ENCODE assay signal across 18 cellular contexts in the genomic region with DNA sequence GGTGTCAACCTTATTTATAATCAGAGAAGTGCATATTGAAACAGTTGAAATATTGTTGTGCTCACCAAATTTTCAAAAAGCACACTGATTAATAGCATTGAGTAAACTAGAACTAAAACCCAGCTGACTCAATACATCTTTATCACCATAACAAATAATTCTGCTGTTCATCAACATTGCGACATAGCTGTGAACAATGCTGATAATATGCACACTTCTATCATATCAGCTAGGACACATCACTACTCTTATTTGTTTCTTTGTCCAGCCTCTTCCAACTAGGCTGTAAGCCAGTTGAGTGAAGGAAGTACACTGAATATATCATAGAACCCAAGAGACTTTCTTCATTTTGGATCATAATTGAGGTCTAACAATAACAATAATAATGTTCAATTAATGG.
A peak's percentile ranks its signal among the peaks of the same experiment; 100 is the strongest.
DNase-seq lines count a peak whose midpoint lies in the region; ATAC-seq and TF ChIP-seq lines count a peak whose summit lies in the region.
"Had no signal": no experiment of that assay in that cellular context is flagged by ENCODE, and none has a peak within 500 bp of the region (broad histone marks: within the 10 kb centered on the region; RNA-seq: fewer than 3 reads in every experiment).

No MANE protein-coding gene starts in this region.

- H3K36me3 ChIP-seq in Peyer's patch = no peaks in the 10 kb centered on the region
- H3K36me3 ChIP-seq: MG63, tibial nerve had no signal

- H3K27me3 ChIP-seq in Peyer's patch (no peaks in the 10 kb centered on the region), dorsolateral prefrontal cortex (no peaks in the 10 kb centered on the region)
- H3K27me3 ChIP-seq: MG63, tibial nerve had no signal

- ATAC-seq in GM19035 (IDR thresholded peaks at IDR 0.05; ENCODE audit: unreplicated experiment) = no peak
- ATAC-seq: activated naive CD4-positive, alpha-beta T cell treated with anti-CD3 and anti-CD28 coated beads, Interleukin-2, amount 50 U/mL, for 72 hours; activated T-cell treated with anti-CD3 and anti-CD28 coated beads, Interleukin-2, amount 50 U/mL, for 72 hours; stimulated activated memory B cell treated with anti-CD40 and anti-IgM and Interleukin-4, amounts not matched to agents 10 μg/mL and 1 μg/mL and 100 μg/mL, for 72 hours had no signal

- DNase-seq in GM04504 (ENCODE audit: low read depth) (peak; percentile 26), RWPE1 (ENCODE audit: low spot score) (peak; percentile 31), fibroblast of the conjunctiva (ENCODE audit: low read depth) (peak; percentile 38), skeletal muscle cell (ENCODE audit: low read depth) (peak; percentile 25), Peyer's patch (no peak), dorsolateral prefrontal cortex (no peak)
- DNase-seq: activated CD4-positive, alpha-beta T cell treated with anti-CD3 and anti-CD28 coated beads for 1 hour; activated CD8-positive, alpha-beta memory T cell treated with anti-CD3 and anti-CD28 coated beads for 24 hours; activated T-cell treated with anti-CD3 and anti-CD28 coated beads, Interleukin-2, amount 50 U/mL, for 72 hours; H7; MG63; nucleus accumbens; retina had no signal

- no peaks in the 10 kb centered on the region for H3K4me1 ChIP-seq in Peyer's patch
- H3K4me1 ChIP-seq: tibial nerve had no signal

- H3K27ac ChIP-seq in RWPE1 = no peak overlapping the region
- no peak overlapping the region for H3K27ac ChIP-seq in Peyer's patch
- no peak overlapping the region for H3K27ac ChIP-seq in dorsolateral prefrontal cortex
- H3K27ac ChIP-seq: coronary artery, tibial nerve had no signal

- CTCF ChIA-PET in RWPE1 (lab: Yijun Ruan, JAX) = interaction anchor here (1.1 kb wide), 1 partner anchor 12 kb away, joined by 4 read pairs; no protein-coding TSS in a partner anchor

- intact Hi-C loops in dorsolateral prefrontal cortex (cut with DNase I) = no loop called here

- no peaks in the 10 kb centered on the region for H3K9me3 ChIP-seq in Peyer's patch
- H3K9me3 ChIP-seq: MG63 had no signal

- POLR2A ChIA-PET in RWPE1 (lab: Yijun Ruan, JAX; ENCODE audit: low non-redundant PET) = no interaction called here

- TF ChIP-seq CTCF in RWPE1 (conservative IDR thresholded peaks at IDR 0.05; ENCODE audit: low read depth) = no peak
- TF ChIP-seq CTCF in Peyer's patch (IDR thresholded peaks at IDR 0.05) = no peak
- TF ChIP-seq CTCF in dorsolateral prefrontal cortex (IDR thresholded peaks at IDR 0.05 in 54 of 56, conservative IDR thresholded peaks at IDR 0.05 in 2 of 56; ENCODE audit: low read depth in 1 of 56, partially characterized antibody in 56 of 56) = no peak

- no peak for TF ChIP-seq POLR2A in Peyer's patch (IDR thresholded peaks at IDR 0.05)

- H3K4me3 ChIP-seq in skeletal muscle cell (ENCODE audit: low read depth, low read length) (no peak overlapping the region), Peyer's patch (no peak overlapping the region), dorsolateral prefrontal cortex (no peak overlapping the region)
- H3K4me3 ChIP-seq: coronary artery, MG63, tibial nerve had no signal

Comparison
In these comparisons a context has a peak if more than half of its experiments do, and no peak if none do; other contexts are left out.
1. DNase-seq: peak in GM04504 (single experiment), RWPE1 (single experiment), fibroblast of the conjunctiva (single experiment) and skeletal muscle cell (single experiment); none in Peyer's patch (0 of 3) and dorsolateral prefrontal cortex (0 of 10).